Comparison of ENCODE assay signal across 1 cellular context in genomic region chr6:90458353-90459224, GRCh38.
A peak's percentile ranks its signal among the peaks of the same experiment; 100 is the strongest.
TF ChIP-seq lines count a peak whose summit lies in the region.

No MANE protein-coding gene starts in this region.

TF ChIP-seq in K562, 482 proteins besides CTCF, POLR2A, EP300 and RAD21 (continued from another document and continues in another):
- TF ChIP-seq MAFK (IDR thresholded peaks at IDR 0.05; ENCODE audit: low read length) (peak; percentile 2; the same call in 1 of the 2 replicates), SMC3 (conservative IDR thresholded peaks at IDR 0.05; ENCODE audit: insufficient read depth, low read depth, low read length) (no peak), KDM1A (IDR thresholded peaks at IDR 0.05) (peak; percentile 61 to 70; a peak in 3 of 4 replicates), ZBTB40 (IDR thresholded peaks at IDR 0.05) (peak; percentile 32; the same call in 1 of the 2 replicates), ZBTB40 (CRISPR knock-in tag; IDR thresholded peaks at IDR 0.05) (no peak), GABPA (tag; conservative IDR thresholded peaks at IDR 0.05; ENCODE audit: low read depth) (peak; percentile 75), TBP (optimal IDR thresholded peaks at IDR 0.05; ENCODE audit: low read depth, low read length) (peak; percentile 55), JUN (IDR thresholded peaks at IDR 0.05; ENCODE audit: borderline replicate concordance, low read depth, low read length) (peak; percentile 95), JUN (CRISPR knock-in tag; IDR thresholded peaks at IDR 0.05; ENCODE audit: borderline replicate concordance) (no peak), HDAC3 (IDR thresholded peaks at IDR 0.05; ENCODE audit: borderline replicate concordance, partially characterized antibody) (peak; percentile 89), POLR2AphosphoS5 (IDR thresholded peaks at IDR 0.05; ENCODE audit: control insufficient read depth, insufficient read depth, low read depth, low read length) (peak; percentile 55), EP400 (IDR thresholded peaks at IDR 0.05) (peak; percentile 85), KDM5B (IDR thresholded peaks at IDR 0.05; ENCODE audit: insufficient replicate concordance, low read depth, low read length) (no peak), CTBP1 (IDR thresholded peaks at IDR 0.05; ENCODE audit: borderline replicate concordance) (peak; percentile 94), ZKSCAN1 (IDR thresholded peaks at IDR 0.05; ENCODE audit: low read depth, low read length) (0 out of 2 replicates have a peak, but pooled peaks have one; percentile 23), CCNT2 (IDR thresholded peaks at IDR 0.05; ENCODE audit: borderline replicate concordance, extremely low read depth, insufficient read length, low read depth, low read length) (peak; percentile 34), SLC30A9 (CRISPR knock-in tag; IDR thresholded peaks at IDR 0.05) (no peak), SPI1 (IDR thresholded peaks at IDR 0.05; ENCODE audit: borderline replicate concordance, low read depth, low read length) (no peak), SUPT5H (IDR thresholded peaks at IDR 0.05) (peak; percentile 53; the same call in 1 of the 2 replicates), YY1 (IDR thresholded peaks at IDR 0.05; ENCODE audit: borderline replicate concordance in 1 of 3, control insufficient read depth in 1 of 3, extremely low read depth in 1 of 3, insufficient read depth in 3 of 3, insufficient read length in 1 of 3, insufficient replicate concordance in 2 of 3, low read depth in 1 of 3, low read length in 2 of 3) (peak in 1 of 3 experiments; percentile 19), PYGO2 (tag; IDR thresholded peaks at IDR 0.05) (peak; percentile 35; the same call in 1 of the 2 replicates), HCFC1 (IDR thresholded peaks at IDR 0.05; ENCODE audit: low read depth, low read length) (no peak), MCM7 (IDR thresholded peaks at IDR 0.05) (no peak), ZBTB11 (CRISPR knock-in tag; IDR thresholded peaks at IDR 0.05) (peak in 1 of 3 experiments; percentile 49; a peak in 1 of 6 replicates), MECOM (CRISPR knock-in tag; IDR thresholded peaks at IDR 0.05) (peak; percentile 63; the same call in 1 of the 2 replicates), MYC (IDR thresholded peaks at IDR 0.05; ENCODE audit: low read depth, low read length) (peak; percentile 11; the same call in 1 of the 2 replicates), MYC (CRISPR knock-in tag; IDR thresholded peaks at IDR 0.05; ENCODE audit: borderline replicate concordance, low read depth) (no peak), HOXB6 (CRISPR knock-in tag; IDR thresholded peaks at IDR 0.05; ENCODE audit: borderline replicate concordance) (no peak), ETV5 (CRISPR knock-in tag; IDR thresholded peaks at IDR 0.05; ENCODE audit: low read depth) (peak; percentile 87), ID3 (CRISPR knock-in tag; IDR thresholded peaks at IDR 0.05) (no peak), ID3 (tag; IDR thresholded peaks at IDR 0.05) (peak; percentile 85; the same call in 1 of the 2 replicates)
- TF ChIP-seq, protein P1, sequence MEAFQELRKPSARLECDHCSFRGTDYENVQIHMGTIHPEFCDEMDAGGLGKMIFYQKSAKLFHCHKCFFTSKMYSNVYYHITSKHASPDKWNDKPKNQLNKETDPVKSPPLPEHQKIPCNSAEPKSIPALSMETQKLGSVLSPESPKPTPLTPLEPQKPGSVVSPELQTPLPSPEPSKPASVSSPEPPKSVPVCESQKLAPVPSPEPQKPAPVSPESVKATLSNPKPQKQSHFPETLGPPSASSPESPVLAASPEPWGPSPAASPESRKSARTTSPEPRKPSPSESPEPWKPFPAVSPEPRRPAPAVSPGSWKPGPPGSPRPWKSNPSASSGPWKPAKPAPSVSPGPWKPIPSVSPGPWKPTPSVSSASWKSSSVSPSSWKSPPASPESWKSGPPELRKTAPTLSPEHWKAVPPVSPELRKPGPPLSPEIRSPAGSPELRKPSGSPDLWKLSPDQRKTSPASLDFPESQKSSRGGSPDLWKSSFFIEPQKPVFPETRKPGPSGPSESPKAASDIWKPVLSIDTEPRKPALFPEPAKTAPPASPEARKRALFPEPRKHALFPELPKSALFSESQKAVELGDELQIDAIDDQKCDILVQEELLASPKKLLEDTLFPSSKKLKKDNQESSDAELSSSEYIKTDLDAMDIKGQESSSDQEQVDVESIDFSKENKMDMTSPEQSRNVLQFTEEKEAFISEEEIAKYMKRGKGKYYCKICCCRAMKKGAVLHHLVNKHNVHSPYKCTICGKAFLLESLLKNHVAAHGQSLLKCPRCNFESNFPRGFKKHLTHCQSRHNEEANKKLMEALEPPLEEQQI (IDR thresholded peaks at IDR 0.05), result 0 out of 2 replicates have a peak, but pooled peaks have one; percentile 37
- TF ChIP-seq, protein P2, sequence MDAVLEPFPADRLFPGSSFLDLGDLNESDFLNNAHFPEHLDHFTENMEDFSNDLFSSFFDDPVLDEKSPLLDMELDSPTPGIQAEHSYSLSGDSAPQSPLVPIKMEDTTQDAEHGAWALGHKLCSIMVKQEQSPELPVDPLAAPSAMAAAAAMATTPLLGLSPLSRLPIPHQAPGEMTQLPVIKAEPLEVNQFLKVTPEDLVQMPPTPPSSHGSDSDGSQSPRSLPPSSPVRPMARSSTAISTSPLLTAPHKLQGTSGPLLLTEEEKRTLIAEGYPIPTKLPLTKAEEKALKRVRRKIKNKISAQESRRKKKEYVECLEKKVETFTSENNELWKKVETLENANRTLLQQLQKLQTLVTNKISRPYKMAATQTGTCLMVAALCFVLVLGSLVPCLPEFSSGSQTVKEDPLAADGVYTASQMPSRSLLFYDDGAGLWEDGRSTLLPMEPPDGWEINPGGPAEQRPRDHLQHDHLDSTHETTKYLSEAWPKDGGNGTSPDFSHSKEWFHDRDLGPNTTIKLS (IDR thresholded peaks at IDR 0.05; ENCODE audit: borderline replicate concordance, low read depth), result peak; percentile 38; the same call in 1 of the 2 replicates
- TF ChIP-seq, protein P3, sequence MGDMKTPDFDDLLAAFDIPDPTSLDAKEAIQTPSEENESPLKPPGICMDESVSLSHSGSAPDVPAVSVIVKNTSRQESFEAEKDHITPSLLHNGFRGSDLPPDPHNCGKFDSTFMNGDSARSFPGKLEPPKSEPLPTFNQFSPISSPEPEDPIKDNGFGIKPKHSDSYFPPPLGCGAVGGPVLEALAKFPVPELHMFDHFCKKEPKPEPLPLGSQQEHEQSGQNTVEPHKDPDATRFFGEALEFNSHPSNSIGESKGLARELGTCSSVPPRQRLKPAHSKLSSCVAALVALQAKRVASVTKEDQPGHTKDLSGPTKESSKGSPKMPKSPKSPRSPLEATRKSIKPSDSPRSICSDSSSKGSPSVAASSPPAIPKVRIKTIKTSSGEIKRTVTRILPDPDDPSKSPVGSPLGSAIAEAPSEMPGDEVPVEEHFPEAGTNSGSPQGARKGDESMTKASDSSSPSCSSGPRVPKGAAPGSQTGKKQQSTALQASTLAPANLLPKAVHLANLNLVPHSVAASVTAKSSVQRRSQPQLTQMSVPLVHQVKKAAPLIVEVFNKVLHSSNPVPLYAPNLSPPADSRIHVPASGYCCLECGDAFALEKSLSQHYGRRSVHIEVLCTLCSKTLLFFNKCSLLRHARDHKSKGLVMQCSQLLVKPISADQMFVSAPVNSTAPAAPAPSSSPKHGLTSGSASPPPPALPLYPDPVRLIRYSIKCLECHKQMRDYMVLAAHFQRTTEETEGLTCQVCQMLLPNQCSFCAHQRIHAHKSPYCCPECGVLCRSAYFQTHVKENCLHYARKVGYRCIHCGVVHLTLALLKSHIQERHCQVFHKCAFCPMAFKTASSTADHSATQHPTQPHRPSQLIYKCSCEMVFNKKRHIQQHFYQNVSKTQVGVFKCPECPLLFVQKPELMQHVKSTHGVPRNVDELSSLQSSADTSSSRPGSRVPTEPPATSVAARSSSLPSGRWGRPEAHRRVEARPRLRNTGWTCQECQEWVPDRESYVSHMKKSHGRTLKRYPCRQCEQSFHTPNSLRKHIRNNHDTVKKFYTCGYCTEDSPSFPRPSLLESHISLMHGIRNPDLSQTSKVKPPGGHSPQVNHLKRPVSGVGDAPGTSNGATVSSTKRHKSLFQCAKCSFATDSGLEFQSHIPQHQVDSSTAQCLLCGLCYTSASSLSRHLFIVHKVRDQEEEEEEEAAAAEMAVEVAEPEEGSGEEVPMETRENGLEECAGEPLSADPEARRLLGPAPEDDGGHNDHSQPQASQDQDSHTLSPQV (IDR thresholded peaks at IDR 0.05), result peak; percentile 95
